In the genomic region with DNA sequence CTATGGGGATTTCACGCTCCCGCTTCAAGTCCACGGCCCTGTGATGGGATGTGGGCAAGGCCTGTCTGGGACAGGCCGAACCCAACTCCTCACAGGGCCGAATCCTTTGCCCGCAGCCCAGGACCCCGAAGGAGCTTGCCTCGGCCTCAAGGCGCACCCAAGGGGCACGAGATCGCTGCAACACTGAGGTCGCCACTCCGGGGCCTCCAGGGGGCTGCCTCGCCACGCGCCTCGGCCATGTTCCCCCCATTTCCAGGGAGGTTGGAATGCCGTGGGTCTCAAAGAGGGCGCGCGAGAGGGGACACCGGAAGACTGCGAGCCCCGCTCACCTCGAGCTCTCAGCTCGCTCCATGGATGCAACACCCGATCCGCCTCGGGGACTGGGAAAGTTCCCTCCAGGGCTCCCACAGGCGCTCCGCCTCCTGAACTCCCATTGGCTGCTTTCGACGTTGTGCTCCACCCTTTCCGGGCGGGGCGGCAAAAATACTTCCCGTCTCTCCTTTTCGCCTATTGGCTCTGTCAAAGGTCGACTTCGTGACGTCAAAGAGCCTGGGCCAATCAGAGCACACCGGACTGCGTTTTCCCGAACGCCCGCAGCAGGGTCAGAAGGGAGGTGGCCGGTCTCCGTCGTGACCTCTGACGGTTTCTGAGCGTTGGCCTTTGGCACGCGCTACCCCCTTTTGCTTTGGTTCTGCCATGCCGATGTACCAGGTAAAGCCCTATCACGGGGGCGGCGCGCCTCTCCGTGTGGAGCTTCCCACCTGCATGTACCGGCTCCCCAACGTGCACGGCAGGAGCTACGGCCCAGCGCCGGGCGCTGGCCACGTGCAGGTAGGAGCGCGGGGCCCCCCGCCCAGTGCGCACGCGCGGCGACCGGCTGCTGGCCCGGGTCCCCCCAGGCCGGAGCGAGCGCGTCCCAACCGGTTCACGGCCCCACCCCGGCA, we compare ENCODE assay signal across 8 cellular contexts. TPM values are rescaled to one million over a fixed set of nuclear protein-coding genes. Genes with fewer than 3 reads are reported as not detected.
A peak's percentile ranks its signal among the peaks of the same experiment; 100 is the strongest.
DNase-seq lines count a peak whose midpoint lies in the region; ATAC-seq and TF ChIP-seq lines count a peak whose summit lies in the region.

A gene (plus strand): TSS at position 605 of the 944 bp plus-strand sequence. CDS start 92 bp downstream, at position 697.
A gene with protein sequence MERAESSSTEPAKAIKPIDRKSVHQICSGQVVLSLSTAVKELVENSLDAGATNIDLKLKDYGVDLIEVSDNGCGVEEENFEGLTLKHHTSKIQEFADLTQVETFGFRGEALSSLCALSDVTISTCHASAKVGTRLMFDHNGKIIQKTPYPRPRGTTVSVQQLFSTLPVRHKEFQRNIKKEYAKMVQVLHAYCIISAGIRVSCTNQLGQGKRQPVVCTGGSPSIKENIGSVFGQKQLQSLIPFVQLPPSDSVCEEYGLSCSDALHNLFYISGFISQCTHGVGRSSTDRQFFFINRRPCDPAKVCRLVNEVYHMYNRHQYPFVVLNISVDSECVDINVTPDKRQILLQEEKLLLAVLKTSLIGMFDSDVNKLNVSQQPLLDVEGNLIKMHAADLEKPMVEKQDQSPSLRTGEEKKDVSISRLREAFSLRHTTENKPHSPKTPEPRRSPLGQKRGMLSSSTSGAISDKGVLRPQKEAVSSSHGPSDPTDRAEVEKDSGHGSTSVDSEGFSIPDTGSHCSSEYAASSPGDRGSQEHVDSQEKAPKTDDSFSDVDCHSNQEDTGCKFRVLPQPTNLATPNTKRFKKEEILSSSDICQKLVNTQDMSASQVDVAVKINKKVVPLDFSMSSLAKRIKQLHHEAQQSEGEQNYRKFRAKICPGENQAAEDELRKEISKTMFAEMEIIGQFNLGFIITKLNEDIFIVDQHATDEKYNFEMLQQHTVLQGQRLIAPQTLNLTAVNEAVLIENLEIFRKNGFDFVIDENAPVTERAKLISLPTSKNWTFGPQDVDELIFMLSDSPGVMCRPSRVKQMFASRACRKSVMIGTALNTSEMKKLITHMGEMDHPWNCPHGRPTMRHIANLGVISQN (minus strand): TSS at position 382 of the 944 bp plus-strand sequence. CDS start 30 bp downstream, at position 352.

- peaks cover 10% of the 10 kb centered on the region for H3K36me3 Mint-ChIP-seq in activated T-cell treated with anti-CD3 and anti-CD28 coated beads, Interleukin-2, amount 50 U/mL, for 4 hours (ENCODE audit: insufficient read depth)

- BruUV-seq in Panc1 (replicated peaks; lab: Mats Ljungman, UMichigan): TSS peak; percentile 88

- peak within 1 kb of the TSS; percentile 74 to 87 for H3K4me3 ChIP-seq in Panc1 (ENCODE audit: low read depth in 2 of 2, low read length in 2 of 2)
- peak within 1 kb of the TSS; percentile 72 to 84 for H3K4me3 ChIP-seq in esophagus (ENCODE audit: low read depth in 1 of 2, low read length in 2 of 2)
- peak within 1 kb of the TSS; percentile 58 to 76 for H3K4me3 ChIP-seq in muscle layer of colon (ENCODE audit: low read depth in 1 of 2, low read length in 2 of 2)

- peak within 1 kb of the TSS; percentile 57 for H3K9ac ChIP-seq in muscle layer of colon (ENCODE audit: low read length)

- peak within 1 kb of the TSS; percentile 89 for H3K4me3 Mint-ChIP-seq in activated T-cell treated with anti-CD3 and anti-CD28 coated beads, Interleukin-2, amount 50 U/mL, for 4 hours

- CTCF ChIA-PET in Panc1 (lab: Charles Lee): interaction anchor here (0.6 kb wide), 4 partner anchors 147 to 819 kb away, joined by 4 to 9 read pairs (median 6); no protein-coding TSS in a partner anchor

- H3K9me3 ChIP-seq in Panc1 (ENCODE audit: control insufficient read depth, insufficient read depth, low read depth, low read length) (no peaks in the 10 kb centered on the region), esophagus (ENCODE audit: control insufficient read depth in 2 of 2, insufficient read depth in 1 of 2, low read depth in 1 of 2, low read length in 1 of 2) (no peaks in the 10 kb centered on the region), muscle layer of colon (ENCODE audit: low read length) (no peaks in the 10 kb centered on the region)

- H3K4me1 Mint-ChIP-seq in activated T-cell treated with anti-CD3 and anti-CD28 coated beads, Interleukin-2, amount 50 U/mL, for 4 hours (ENCODE audit: low read depth): peaks cover 33% of the 10 kb centered on the region

- H3K27ac ChIP-seq in Panc1 (ENCODE audit: low read length) (peak within 1 kb of the TSS; percentile 87), esophagus (ENCODE audit: low read depth in 2 of 2, low read length in 1 of 2) (peak within 1 kb of the TSS; percentile 96 to 97), muscle layer of colon (ENCODE audit: low read depth, low read length) (peak within 1 kb of the TSS; percentile 85)

- no peak for TF ChIP-seq CTCF in Panc1 (IDR thresholded peaks at IDR 0.05)

- peaks cover 24% of the 10 kb centered on the region; the same call in 1 of the 2 replicates for H3K4me1 ChIP-seq in Panc1 (ENCODE audit: control insufficient read depth, insufficient read depth, low read length)
- no peaks in the 10 kb centered on the region for H3K4me1 ChIP-seq in esophagus (ENCODE audit: control insufficient read depth in 2 of 2, insufficient read depth in 2 of 2, low read length in 1 of 2)
- H3K4me1 ChIP-seq in muscle layer of colon (ENCODE audit: insufficient read depth, low read length): peaks cover 12% of the 10 kb centered on the region

- WGBS in esophagus, 2 donors: 0 to 1% methylated on average over 82 to 84 of the region's 84 CpGs

- H3K36me3 ChIP-seq in Panc1 (ENCODE audit: control insufficient read depth, insufficient read depth, low read length) (peaks cover 8% of the 10 kb centered on the region; the same call in 1 of the 2 replicates), esophagus (ENCODE audit: control insufficient read depth in 2 of 2, insufficient read depth in 2 of 2, low read length in 1 of 2) (no peaks in the 10 kb centered on the region), muscle layer of colon (ENCODE audit: insufficient read depth, low read length) (no peaks in the 10 kb centered on the region)

- ATAC-seq in GM21723 (IDR thresholded peaks at IDR 0.05; ENCODE audit: unreplicated experiment) (peak; percentile 93), Panc1 (peak; percentile 98)
- peak; percentile 91 to 93 for ATAC-seq in activated T-cell treated with anti-CD3 and anti-CD28 coated beads, Interleukin-2, amount 50 U/mL, for 4 hours

- in situ Hi-C loops in Panc1 (cut with HindIII; ENCODE audit: low pct_unique_long_range_greater_than_20kb, low sequenced_read_pairs): no loop called here

- H3K27me3 Mint-ChIP-seq in activated T-cell treated with anti-CD3 and anti-CD28 coated beads, Interleukin-2, amount 50 U/mL, for 4 hours (ENCODE audit: low read depth): no peaks in the 10 kb centered on the region

- POLR2A ChIA-PET in Panc1 (lab: Charles Lee): interaction anchor here (0.6 kb wide), 2 partner anchors 12 to 32 kb away, joined by 5 to 10 read pairs; no protein-coding TSS in a partner anchor

- peak; percentile 97 for DNase-seq in DMS79 treated with DMSO at 0.1 percent for 48 hours (lab: John Stamatoyannopoulos, UW)
- peak; percentile 91 for DNase-seq in KG1 (lab: John Stamatoyannopoulos, UW)
- peak; percentile 99 for DNase-seq in Panc1 (ENCODE audit: low read depth, low spot score)
- peak; percentile 95 for DNase-seq in activated T-cell treated with anti-CD3 and anti-CD28 coated beads, Interleukin-2, amount 50 U/mL, for 4 hours
- peak; percentile 95 for DNase-seq in stimulated activated CD8-positive, alpha-beta memory T cell treated with anti-CD3 and anti-CD28 coated beads, Interleukin-7, amount 100 ng/mL, for 24 hours (ENCODE audit: low read depth)

- H3K27me3 ChIP-seq in Panc1 (ENCODE audit: control insufficient read depth, insufficient read depth, low read length) (no peaks in the 10 kb centered on the region), esophagus (ENCODE audit: control insufficient read depth in 1 of 2, insufficient read depth in 2 of 2, low read length in 2 of 2) (no peaks in the 10 kb centered on the region), muscle layer of colon (ENCODE audit: control insufficient read depth in 1 of 2, insufficient read depth in 2 of 2, low read length in 2 of 2) (no peaks in the 10 kb centered on the region)

- intact Hi-C loops in Panc1 (cut with micrococcal nuclease; ENCODE audit: unreplicated experiment): no loop called here

- H3K9me3 Mint-ChIP-seq in activated T-cell treated with anti-CD3 and anti-CD28 coated beads, Interleukin-2, amount 50 U/mL, for 4 hours: no peaks in the 10 kb centered on the region

RNA-seq across cellular contexts. Expression of the first gene that starts in this region (rescaled TPM):
- total RNA-seq in Panc1 (2021; ENCODE audit: unreplicated experiment): 126 TPM
- polyA plus RNA-seq in Panc1 (2012; ENCODE audit: insufficient read length): 87.7 TPM
- 100 to 1,000 TPM in 1 of 3 donors, 10 to 100 TPM in 2; 94.7 to 116 (median 99.7) TPM for total RNA-seq in activated T-cell treated with anti-CD3 and anti-CD28 coated beads, Interleukin-2, amount 50 U/mL, for 4 hours
- 10 to 100 TPM; 15.6 to 38.1 TPM for polyA plus RNA-seq in esophagus

RNA-seq across cellular contexts. Expression of the second gene that starts in this region (rescaled TPM):
- 40.2 TPM for total RNA-seq in Panc1 (2021; ENCODE audit: unreplicated experiment)
- 29.2 TPM for polyA plus RNA-seq in Panc1 (2012; ENCODE audit: insufficient read length)
- total RNA-seq in activated T-cell treated with anti-CD3 and anti-CD28 coated beads, Interleukin-2, amount 50 U/mL, for 4 hours: 10 to 100 TPM; 21.3 to 22.9 (median 22.5) TPM
- 1 to 10 TPM; 3.3 to 5.6 TPM for polyA plus RNA-seq in esophagus

Comparison
In these comparisons a context has a peak if more than half of its experiments do, and no peak if none do; other contexts are left out.
1. Peak in every context shown above with its lines: DNase-seq, ATAC-seq, H3K4me3 ChIP-seq and H3K27ac ChIP-seq.